In the genomic region with DNA sequence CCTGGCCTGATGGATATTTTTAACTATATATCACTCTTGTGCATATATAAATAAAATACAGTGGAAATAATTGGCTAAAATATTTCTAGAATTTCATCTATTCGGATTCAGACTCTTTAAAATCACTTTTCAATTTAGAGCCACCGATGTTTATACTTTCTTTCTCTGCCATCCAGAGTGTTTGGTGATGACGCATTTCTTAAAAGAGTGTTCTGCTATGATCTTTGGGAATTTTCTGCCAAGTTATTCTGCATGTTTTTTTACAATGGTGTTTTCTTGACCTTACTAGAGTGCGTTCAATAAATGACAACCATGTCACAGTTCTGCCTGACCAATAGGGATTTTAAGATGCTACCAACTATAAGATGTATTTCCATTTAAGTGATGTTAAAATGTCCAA, we compare ENCODE assay signal across 34 cellular contexts. TPM values are rescaled to one million over a fixed set of nuclear protein-coding genes. Genes with fewer than 3 reads are reported as not detected.
"Had no signal": no experiment of that assay in that cellular context is flagged by ENCODE, and none has a peak within 500 bp of the region (broad histone marks: within the 10 kb centered on the region; RNA-seq: fewer than 3 reads in every experiment).

No MANE protein-coding gene starts in this region.

- FAIRE-seq: colon, islet of Langerhans had no signal

- H3K4me2 ChIP-seq: neural progenitor cell, smooth muscle cell had no signal

- ATAC-seq: body of pancreas; heart right ventricle; natural killer cell; sciatic nerve; stimulated activated memory B cell treated with anti-CD40 and anti-IgM and Interleukin-4, amounts not matched to agents 10 μg/mL and 1 μg/mL and 100 μg/mL, for 72 hours; stimulated activated naive CD8-positive, alpha-beta T cell treated with anti-CD3 and anti-CD28 coated beads, Interleukin-15, amount 100 ng/mL, for 72 hours; upper lobe of right lung had no signal

- DNase-seq: activated CD4-positive, alpha-beta T cell treated with anti-CD3 and anti-CD28 coated beads for 4 hours; activated CD4-positive, alpha-beta T cell treated with anti-CD3 and anti-CD28 coated beads, Interleukin-2, amount 50 U/mL, for 4 hours; activated CD8-positive, alpha-beta memory T cell treated with anti-CD3 and anti-CD28 coated beads for 24 hours; activated effector memory CD4-positive, alpha-beta T cell treated with anti-CD3 and anti-CD28 coated beads, Interleukin-2, amount 50 U/mL, for 16 hours; activated naive CD4-positive, alpha-beta T cell treated with anti-CD3 and anti-CD28 coated beads for 36 hours; activated naive CD8-positive, alpha-beta T cell treated with anti-CD3 and anti-CD28 coated beads for 36 hours; activated T-cell treated with anti-CD3 and anti-CD28 coated beads, Interleukin-2, amount 50 U/mL, for 1 hour; adrenal gland; aorta; body of pancreas; dermis blood vessel endothelial cell; effector CD4-positive, alpha-beta T cell; esophagus squamous epithelium; heart right ventricle; left ventricle myocardium inferior; mesendoderm; natural killer cell; occipital lobe; stimulated activated CD4-positive, alpha-beta T cell treated with anti-CD3 and anti-CD28 coated beads, Interleukin-1b, Interleukin-23, amount 100 ng/mL, for 48 hours; stimulated activated CD4-positive, alpha-beta T cell treated with anti-CD3 and anti-CD28 coated beads, Interleukin-4, amount 100 ng/mL, for 4 hours; stimulated activated CD8-positive, alpha-beta memory T cell treated with anti-CD3 and anti-CD28 coated beads, Interleukin-4, amount 100 ng/mL, for 48 hours; stimulated activated naive CD8-positive, alpha-beta T cell treated with anti-CD3 and anti-CD28 coated beads, Interleukin-15, amount 100 ng/mL, for 72 hours; substantia nigra; thyroid gland; upper lobe of right lung had no signal

- H3K36me3 ChIP-seq: adrenal gland, esophagus squamous epithelium, heart right ventricle, left ventricle myocardium inferior, neural progenitor cell, thyroid gland, upper lobe of right lung had no signal

- H3K9me3 ChIP-seq: adrenal gland, body of pancreas, esophagus squamous epithelium, heart right ventricle, left ventricle myocardium inferior, thyroid gland, upper lobe of right lung had no signal

- H3K4me1 ChIP-seq: adrenal gland, thyroid gland, upper lobe of right lung had no signal

- H3K27ac ChIP-seq: adrenal gland, body of pancreas, esophagus squamous epithelium, heart right ventricle, left ventricle myocardium inferior, neural progenitor cell, thyroid gland, upper lobe of right lung had no signal

- H3K4me3 ChIP-seq: adrenal gland, body of pancreas, esophagus squamous epithelium, heart right ventricle, left ventricle myocardium inferior, lung, neural progenitor cell, smooth muscle cell, thyroid gland, upper lobe of right lung had no signal

- H3K27me3 ChIP-seq: adrenal gland, body of pancreas, esophagus squamous epithelium, heart right ventricle, neural progenitor cell, thyroid gland, upper lobe of right lung had no signal

- H2AFZ ChIP-seq: neural progenitor cell had no signal

- H3K9ac ChIP-seq: neural progenitor cell had no signal

RNA-seq across cellular contexts. Expression of a gene that starts 30.2 kb away (rescaled TPM):
- total RNA-seq: activated T-helper 1 cell treated with anti-CD3 and anti-CD28 coated beads, Interleukin-12 subunit alpha, Interleukin-12 subunit beta, Interleukin-2, Interleukin-4 antibody, amounts not matched to agents 30 ng/mL and 10 ng/mL and 1 ng/mL, durations not matched to agents 14 hours and 24 hours and 36 hours; T-helper 1 cell treated with Interleukin-12 subunit alpha and Interleukin-12 subunit beta and Interleukin-4 antibody, amounts not matched to agents 30 ng/mL and 1 ng/mL, for 36 hours had no signal
